ENCODE assay signal across 8 cellular contexts in genomic region chr2:11343626-11344341, GRCh38. TPM values are rescaled to one million over a fixed set of nuclear protein-coding genes. Genes with fewer than 3 reads are reported as not detected.
DNase-seq lines count a peak whose midpoint lies in the region; ATAC-seq and TF ChIP-seq lines count a peak whose summit lies in the region.

No MANE protein-coding gene starts in this region.

- ATAC-seq in GM21717 (IDR thresholded peaks at IDR 0.05; ENCODE audit: unreplicated experiment): peak; percentile 38

- DNase-seq in G401 (ENCODE audit: low spot score) (peak; percentile 71), T-helper 2 cell (peak in 3 of 5 experiments; percentile 4 to 51 (median 10)), breast epithelium (ENCODE audit: low spot score in 2 of 2) (peak in 1 of 2 donors; percentile 48), kidney epithelial cell (ENCODE audit: low read depth) (no peak), epidermal melanocyte (ENCODE audit: insufficient read length, low spot score) (no peak)
- DNase-seq in stimulated activated CD4-positive, alpha-beta T cell treated with anti-CD3 and anti-CD28 coated beads, Interleukin-1b, Interleukin-23, amount 100 ng/mL, for 48 hours: peak; percentile 30

- no peak for TF ChIP-seq CTCF in breast epithelium (IDR thresholded peaks at IDR 0.05)
- no peak for TF ChIP-seq CTCF in kidney epithelial cell (IDR thresholded peaks at IDR 0.05; ENCODE audit: insufficient read depth, low read length, poor library complexity, severe bottlenecking)

- in situ Hi-C loops in G401 (cut with HindIII; ENCODE audit: low sequenced_read_pairs): no loop called here

- peaks cover 29 to 39% (median 35%) of the 10 kb centered on the region in 3 donors for H3K4me1 Mint-ChIP-seq in IgD-negative memory B cell

- no peak for TF ChIP-seq POLR2A in breast epithelium (IDR thresholded peaks at IDR 0.05)

- H3K36me3 Mint-ChIP-seq in IgD-negative memory B cell: no peaks in the 10 kb centered on the region

- no peaks in the 10 kb centered on the region for H3K27me3 Mint-ChIP-seq in IgD-negative memory B cell

- H3K4me1 ChIP-seq in breast epithelium: peaks cover 0 to 6% of the 10 kb centered on the region in 2 donors

- H3K9me3 ChIP-seq in breast epithelium: no peaks in the 10 kb centered on the region

- H3K27ac Mint-ChIP-seq in IgD-negative memory B cell: peak overlapping the region; percentile 87 to 96 (median 88)

- H3K36me3 ChIP-seq in breast epithelium (no peaks in the 10 kb centered on the region), kidney epithelial cell (ENCODE audit: control insufficient read depth, insufficient read depth, low read length) (no peaks in the 10 kb centered on the region)

- H3K27ac ChIP-seq in breast epithelium: peak overlapping the region; percentile 99 to 100

- H3K4me3 Mint-ChIP-seq in IgD-negative memory B cell: peak overlapping the region; percentile 97 to 100 (median 99)

- H3K27me3 ChIP-seq in breast epithelium (no peaks in the 10 kb centered on the region), kidney epithelial cell (ENCODE audit: control insufficient read depth, insufficient read depth, low read length) (no peaks in the 10 kb centered on the region)

- intact Hi-C loops in breast epithelium (cut with DNase I; ENCODE audit: low total_unique reads): no loop called here

- H3K4me3 ChIP-seq in breast epithelium (peak overlapping the region; percentile 83 to 99 (median 91)), kidney epithelial cell (ENCODE audit: low read depth, low read length) (peak overlapping the region; percentile 67)

- H3K9me3 Mint-ChIP-seq in IgD-negative memory B cell: no peaks in the 10 kb centered on the region

RNA-seq across cellular contexts. Expression of gene ROCK2, which starts 0.7 kb away (rescaled TPM):
- total RNA-seq in G401 (2014; rRNA removed; shearing (Covaris generic)): 13.8 and 24.0 TPM in 2 replicates
- 13.3 TPM for polyA plus RNA-seq in IgD-negative memory B cell
- total RNA-seq in breast epithelium (100 to 1,000 TPM in 2 of 3 donors, 10 to 100 TPM in 1; 87.1 to 181 (median 103) TPM), kidney epithelial cell (26.4 and 30.9 TPM in 2 replicates)

Comparison
In these comparisons a context has a peak if more than half of its experiments do, and no peak if none do; other contexts are left out.
1. DNase-seq: peak in G401 (single experiment), T-helper 2 cell (3 of 5) and stimulated activated CD4-positive, alpha-beta T cell treated with anti-CD3 and anti-CD28 coated beads, Interleukin-1b, Interleukin-23, amount 100 ng/mL, for 48 hours (single experiment); none in kidney epithelial cell (single experiment) and epidermal melanocyte (single experiment).